In the genomic region with DNA sequence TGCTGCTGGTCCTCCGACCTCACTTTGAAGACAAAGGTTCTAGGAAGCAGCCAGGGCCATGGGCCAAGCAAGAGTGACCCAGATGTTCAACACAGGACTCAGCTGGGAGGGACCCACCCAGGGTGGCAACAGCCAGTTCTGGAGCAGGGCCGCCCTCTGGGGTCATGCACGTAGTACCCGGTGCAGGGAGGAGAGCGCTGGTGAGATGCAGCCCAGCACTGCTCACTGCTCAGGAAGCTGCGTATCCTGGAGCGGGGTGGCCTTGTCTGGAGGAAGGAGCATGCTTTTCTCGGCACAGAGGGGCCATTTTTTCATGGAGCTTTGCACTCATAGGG, we compare ENCODE assay signal across 21 cellular contexts.
"Had no signal": no experiment of that assay in that cellular context is flagged by ENCODE, and none has a peak within 500 bp of the region (broad histone marks: within the 10 kb centered on the region; RNA-seq: fewer than 3 reads in every experiment).

No MANE protein-coding gene starts in this region.

- H3K36me3 ChIP-seq: breast epithelium, esophagus squamous epithelium, left lung, stomach, tibial artery had no signal

- H3K4me3 Mint-ChIP-seq: central memory CD8-positive, alpha-beta T cell; dendritic cell treated with granulocyte-macrophage colony-stimulating factor and Interleukin-4, amounts not matched to agents 40 ng/mL and 50 ng/mL, for 4 days; naive B cell had no signal

- H3K9me3 Mint-ChIP-seq: central memory CD8-positive, alpha-beta T cell; dendritic cell treated with granulocyte-macrophage colony-stimulating factor and Interleukin-4, amounts not matched to agents 40 ng/mL and 50 ng/mL, for 4 days; naive B cell; nephron progenitor cell had no signal

- H3K9me3 ChIP-seq: breast epithelium, esophagus squamous epithelium, left lung, stomach, tibial artery had no signal

- H3K27ac ChIP-seq: breast epithelium, epithelial cell of prostate, esophagus squamous epithelium, left lung, skin epidermis, stomach, tibial artery had no signal

- ATAC-seq: left lung, sciatic nerve had no signal

- H3K27me3 ChIP-seq: breast epithelium, left lung had no signal

- H3K27ac Mint-ChIP-seq: dendritic cell treated with granulocyte-macrophage colony-stimulating factor and Interleukin-4, amounts not matched to agents 40 ng/mL and 50 ng/mL, for 4 days; nephron progenitor cell had no signal

- H3K4me1 ChIP-seq: breast epithelium, left lung, stomach, tibial artery had no signal

- H3K4me3 ChIP-seq: breast epithelium, esophagus squamous epithelium, left lung, skin epidermis, stomach, tibial artery had no signal

- DNase-seq: activated CD4-positive, alpha-beta T cell treated with anti-CD3 and anti-CD28 coated beads for 4 hours; activated CD4-positive, alpha-beta T cell treated with anti-CD3 and anti-CD28 coated beads, Interleukin-2, amount 50 U/mL, for 48 hours; activated CD8-positive, alpha-beta memory T cell treated with anti-CD3 and anti-CD28 coated beads for 24 hours; activated gamma-delta T cell; activated naive CD4-positive, alpha-beta T cell treated with anti-CD3 and anti-CD28 coated beads, Interleukin-2, amount 50 U/mL, for 16 hours; amniotic stem cell; effector CD4-positive, alpha-beta T cell; esophagus squamous epithelium; naive B cell; nephron progenitor cell; stimulated activated CD4-positive, alpha-beta T cell treated with anti-CD3 and anti-CD28 coated beads, Interleukin-12 subunit alpha, Interleukin-12 subunit beta, amount 100 ng/mL, for 4 hours; stimulated activated CD4-positive, alpha-beta T cell treated with anti-CD3 and anti-CD28 coated beads, Interleukin-4, amount 100 ng/mL, for 1 hour; stomach; tibial artery had no signal
